21 cellular contexts compared by ENCODE assay signal in genomic region chr15:62362144-62362543, GRCh38.
"Had no signal": no experiment of that assay in that cellular context is flagged by ENCODE, and none has a peak within 500 bp of the region (broad histone marks: within the 10 kb centered on the region; RNA-seq: fewer than 3 reads in every experiment).

No MANE protein-coding gene starts in this region.

- H3K27ac ChIP-seq: HL-60, RWPE1 had no signal

- H3K4me2 ChIP-seq: SK-N-SH had no signal

- H3K9ac ChIP-seq: SK-N-SH had no signal

- H3K9me3 ChIP-seq: SK-N-SH had no signal

- DNase-seq: KBM-7, NCI-H1048, NCI-H1105, NCI-H1417, NCI-H146, NCI-H1694 treated with DMSO at 0.1 percent for 48 hours, NCI-H1930, NCI-H2081, NCI-H2107, NCI-H2227 treated with DMSO at 0.1 percent for 48 hours, NCI-H524, NCI-H526 treated with DMSO at 0.1 percent for 48 hours, NCI-H748 treated with DMSO at 0.1 percent for 48 hours, PC-3, SHP77, SK-N-SH, SW 1271 had no signal

- FAIRE-seq: HTR-8/SVneo had no signal

- ATAC-seq: Panc1, PC-3 had no signal
